Comparison of ENCODE assay signal across 8 cellular contexts in genomic region chr15:74843891-74844299, GRCh38. TPM values are rescaled to one million over a fixed set of nuclear protein-coding genes. Genes with fewer than 3 reads are reported as not detected.
DNase-seq lines count a peak whose midpoint lies in the region; ATAC-seq and TF ChIP-seq lines count a peak whose summit lies in the region.

No MANE protein-coding gene starts in this region.

- intact Hi-C loops in Calu3 (cut with micrococcal nuclease; ENCODE audit: unreplicated experiment), result no loop called here
- intact Hi-C loops in dorsolateral prefrontal cortex (cut with DNase I), result loop anchor here (2.0 to 5.0 kb wide), 6 partner anchors 29 to 108 kb away; partner anchors contain the start of genes COX5A (in 1 of the 2), CSK (in 1 of the 2), FAM219B (in 1 of the 2) and SCAMP2 (in 1 of the 2)

- H3K27me3 ChIP-seq in MM.1S (replicated peaks; ENCODE audit: insufficient read depth, low read length) (no peaks in the 10 kb centered on the region), dorsolateral prefrontal cortex (no peaks in the 10 kb centered on the region)

- H3K4me1 Mint-ChIP-seq in Calu3 (ENCODE audit: low read depth, unreplicated experiment) (no peaks in the 10 kb centered on the region), progenitor cell of endocrine pancreas (ENCODE audit: low read depth) (peaks cover 10% of the 10 kb centered on the region)

- H3K27ac Mint-ChIP-seq in Calu3 (ENCODE audit: unreplicated experiment), result peak overlapping the region; percentile 52
- H3K27ac Mint-ChIP-seq in progenitor cell of endocrine pancreas, result no peak overlapping the region

- ATAC-seq in GM21447 (IDR thresholded peaks at IDR 0.05; ENCODE audit: unreplicated experiment), result no peak
- ATAC-seq in GM21786 (IDR thresholded peaks at IDR 0.05; ENCODE audit: unreplicated experiment), result no peak

- H3K9ac ChIP-seq in MM.1S (ENCODE audit: low read length), result peak overlapping the region; percentile 81

- H3K9me3 Mint-ChIP-seq in Calu3 (ENCODE audit: low read depth, unreplicated experiment) (no peaks in the 10 kb centered on the region), progenitor cell of endocrine pancreas (ENCODE audit: low read depth) (no peaks in the 10 kb centered on the region)

- H3K36me3 ChIP-seq in MM.1S (replicated peaks; ENCODE audit: insufficient read depth, low read length), result no peaks in the 10 kb centered on the region

- BruUV-seq in Calu3 (replicated peaks; lab: Mats Ljungman, UMichigan), result TSS peak; percentile 35

- peaks cover 25% of the 10 kb centered on the region for H3K79me2 ChIP-seq in MM.1S (ENCODE audit: low read length)

- no peaks in the 10 kb centered on the region for H4K20me1 ChIP-seq in MM.1S (ENCODE audit: insufficient read depth, low read length)

- H3K27ac ChIP-seq in MM.1S (ENCODE audit: low read length) (no peak overlapping the region), dorsolateral prefrontal cortex (peak overlapping the region in 56 of 59 donors; percentile 66 to 97 (median 92))

- no peak for TF ChIP-seq CTCF in Calu3 (IDR thresholded peaks at IDR 0.05; ENCODE audit: unreplicated experiment)
- TF ChIP-seq CTCF in MM.1S (IDR thresholded peaks at IDR 0.05; ENCODE audit: low read length), result no peak
- no peak for TF ChIP-seq CTCF in dorsolateral prefrontal cortex (IDR thresholded peaks at IDR 0.05 in 54 of 56, conservative IDR thresholded peaks at IDR 0.05 in 2 of 56; ENCODE audit: low read depth in 1 of 56, partially characterized antibody in 56 of 56)
- TF ChIP-seq CTCF in progenitor cell of endocrine pancreas (IDR thresholded peaks at IDR 0.05; ENCODE audit: unreplicated experiment), result no peak

- no peak for DNase-seq in Calu3
- DNase-seq in MM.1S, result no peak
- no peak for DNase-seq in dorsolateral prefrontal cortex
- DNase-seq in progenitor cell of endocrine pancreas (ENCODE audit: low spot score, unreplicated experiment), result no peak
- DNase-seq in NK-92 treated with Interleukin-12 subunit alpha and Interleukin-12 subunit beta, amount 100 ng/mL, for 24 hours (lab: John Stamatoyannopoulos, UW), result no peak
- no peak for DNase-seq in RPMI8226

- peak overlapping the region; percentile 66 for H3K4me3 ChIP-seq in MM.1S (ENCODE audit: low read length)
- H3K4me3 ChIP-seq in dorsolateral prefrontal cortex, result peak overlapping the region in 45 of 59 donors; percentile 61 to 98 (median 93)

- H3K4me3 Mint-ChIP-seq in Calu3 (ENCODE audit: low read depth, unreplicated experiment) (peak overlapping the region; percentile 80), progenitor cell of endocrine pancreas (ENCODE audit: low read depth) (peak overlapping the region; percentile 73)

- peak overlapping the region; percentile 77 for H3K4me2 ChIP-seq in MM.1S (ENCODE audit: low read depth, low read length)

- H2AFZ ChIP-seq in MM.1S (ENCODE audit: low read length), result no peak overlapping the region

- H3F3A ChIP-seq in MM.1S (ENCODE audit: insufficient read depth, low read length), result peaks cover 14% of the 10 kb centered on the region

- no peaks in the 10 kb centered on the region for H3K27me3 Mint-ChIP-seq in Calu3 (ENCODE audit: unreplicated experiment)
- no peaks in the 10 kb centered on the region for H3K27me3 Mint-ChIP-seq in progenitor cell of endocrine pancreas

- H3K9me2 ChIP-seq in MM.1S (replicated peaks; ENCODE audit: insufficient read depth, low read length), result no peaks in the 10 kb centered on the region

- H3K36me3 Mint-ChIP-seq in Calu3 (ENCODE audit: insufficient read depth, unreplicated experiment) (peaks cover 63% of the 10 kb centered on the region), progenitor cell of endocrine pancreas (ENCODE audit: insufficient read depth) (peaks cover 5% of the 10 kb centered on the region)

- peaks cover 7% of the 10 kb centered on the region; the same call in 1 of the 2 replicates for H3K4me1 ChIP-seq in MM.1S (ENCODE audit: low read length)

- CTCF ChIA-PET in Calu3 (lab: Charles Lee), result interaction anchor here (1.9 kb wide), 1 partner anchor 58 kb away, joined by 9 read pairs; no protein-coding TSS in a partner anchor

- no peaks in the 10 kb centered on the region for H3K9me3 ChIP-seq in MM.1S (replicated peaks; ENCODE audit: insufficient read depth, low read length)

RNA-seq across cellular contexts. Expression of gene ULK3, which starts 0.9 kb away (rescaled TPM):
- total RNA-seq in Calu3 (2022), result 33.8 and 42.2 TPM in 2 replicates
- 100 to 1,000 TPM in 15 of 120 experiments, 10 to 100 TPM in 105; 55.0 to 133 (median 84.0) TPM for total RNA-seq in dorsolateral prefrontal cortex
- 37.3 and 39.8 TPM in 2 replicates for total RNA-seq in progenitor cell of endocrine pancreas

RNA-seq across cellular contexts. Expression of gene CPLX3, which starts 17.5 kb away (rescaled TPM):
- total RNA-seq in Calu3 (2022) (0.21 and 0.29 TPM in 2 replicates), dorsolateral prefrontal cortex (10 to 100 TPM in 1 of 120 experiments, 1 to 10 TPM in 118, not detected in 1; 1.1 to 12.4 (median 3.8) TPM), progenitor cell of endocrine pancreas (not detected in 2 replicates)

RNA-seq across cellular contexts. Expression of gene SCAMP2, which starts 29.3 kb away (rescaled TPM):
- total RNA-seq in Calu3 (2022) (114 and 115 TPM in 2 replicates), dorsolateral prefrontal cortex (10 to 100 TPM; 19.5 to 74.6 (median 41.4) TPM), progenitor cell of endocrine pancreas (60.0 and 63.0 TPM in 2 replicates)

RNA-seq across cellular contexts. Expression of gene LMAN1L, which starts 31.3 kb away (rescaled TPM):
- total RNA-seq in Calu3 (2022) (0.35 and 1.1 TPM in 2 replicates), dorsolateral prefrontal cortex (1 to 10 TPM in 104 of 120 experiments, under 1 TPM in 13, not detected in 3; 0.30 to 8.1 (median 2.0) TPM), progenitor cell of endocrine pancreas (not detected in 2 replicates)

RNA-seq across cellular contexts. Expression of gene MPI, which starts 45.9 kb away (rescaled TPM):
- total RNA-seq in Calu3 (2022), result 63.3 and 76.1 TPM in 2 replicates
- total RNA-seq in dorsolateral prefrontal cortex, result 10 to 100 TPM; 41.5 to 82.0 (median 64.4) TPM
- 36.4 and 39.6 TPM in 2 replicates for total RNA-seq in progenitor cell of endocrine pancreas
